Comparison of ENCODE assay signal across 28 cellular contexts in genomic region chr17:8481089-8481488, GRCh38. TPM values are rescaled to one million over a fixed set of nuclear protein-coding genes. Genes with fewer than 3 reads are reported as not detected.
DNase-seq lines count a peak whose midpoint lies in the region; ATAC-seq and TF ChIP-seq lines count a peak whose summit lies in the region.
"Had no signal": no experiment of that assay in that cellular context is flagged by ENCODE, and none has a peak within 500 bp of the region (broad histone marks: within the 10 kb centered on the region; RNA-seq: fewer than 3 reads in every experiment).

No MANE protein-coding gene starts in this region.

- no peak overlapping the region for H3K23ac ChIP-seq in mesenchymal stem cell (ENCODE audit: low read length in 2 of 2)

- H2BK12ac ChIP-seq in mesenchymal stem cell (ENCODE audit: low read length in 2 of 2), result no peak overlapping the region

- no peak overlapping the region for H2BK15ac ChIP-seq in mesenchymal stem cell (ENCODE audit: low read depth, poor library complexity, severe bottlenecking)

- no peak overlapping the region for H3K4me2 ChIP-seq in mesenchymal stem cell (ENCODE audit: low read length, poor library complexity, severe bottlenecking)

- no peak overlapping the region for H3K9ac ChIP-seq in mesenchymal stem cell (ENCODE audit: low read length)

- H4K91ac ChIP-seq in mesenchymal stem cell (ENCODE audit: low read length), result peak overlapping the region; percentile 11

- POLR2A ChIA-PET in activated CD4-positive, alpha-beta T cell treated with anti-CD3 and anti-CD28 coated beads for 36 hours (lab: Charles Lee), result no interaction called here

- ATAC-seq in activated CD4-positive, alpha-beta T cell treated with anti-CD3 and anti-CD28 coated beads for 36 hours, result no peak
- ATAC-seq in thoracic aorta (ENCODE audit: insufficient number of reproducible peaks, low FRiP score, low read depth) (no peak), HG02798 (IDR thresholded peaks at IDR 0.05; ENCODE audit: poor library complexity, unreplicated experiment) (no peak), left lobe of liver (no peak)
- ATAC-seq: activated T-helper 17 cell treated with anti-CD3 and anti-CD28 coated beads, Interleukin-2, amount 50 U/mL, for 72 hours; heart right ventricle; naive thymus-derived CD8-positive, alpha-beta T cell; Right ventricle myocardium inferior; stimulated activated memory B cell treated with anti-CD40 and anti-IgM and Interleukin-4, amounts not matched to agents 10 μg/mL and 1 μg/mL and 100 μg/mL, for 72 hours; T-helper 17 cell had no signal

- H3K4ac ChIP-seq in mesenchymal stem cell (ENCODE audit: low read depth in 1 of 2, low read length in 2 of 2), result no peak overlapping the region

- DNase-seq in activated CD4-positive, alpha-beta T cell treated with anti-CD3 and anti-CD28 coated beads for 36 hours, result peak; percentile 21
- DNase-seq in activated CD4-positive, alpha-beta T cell treated with anti-CD3 and anti-CD28 coated beads for 4 hours, result no peak
- DNase-seq in mesenchymal stem cell (no peak), thoracic aorta (ENCODE audit: low spot score) (no peak), left lobe of liver (ENCODE audit: low spot score) (no peak), DMS 273 treated with DMSO at 0.1 percent for 48 hours (lab: John Stamatoyannopoulos, UW) (no peak)
- DNase-seq: 8988T; activated CD4-positive, CD25-positive, alpha-beta regulatory T cell; activated naive CD4-positive, alpha-beta T cell treated with anti-CD3 and anti-CD28 coated beads, Interleukin-2, amount 50 U/mL, for 16 hours; amniotic stem cell; DMS79 treated with DMSO at 0.1 percent for 48 hours; effector CD4-positive, alpha-beta T cell; heart right ventricle; HFFc6; NCI-H2171 treated with DMSO at 0.1 percent for 48 hours; NCI-H526; NK-92 treated with Interleukin-12 subunit alpha and Interleukin-12 subunit beta, amount 100 ng/mL, for 24 hours; stimulated activated CD4-positive, alpha-beta T cell treated with anti-CD3 and anti-CD28 coated beads, Interleukin-15, amount 100 ng/mL, for 24 hours; T-helper 17 cell; uterus had no signal

- H3K4me1 ChIP-seq in mesenchymal stem cell (ENCODE audit: control insufficient read depth, insufficient read depth, low read depth, low read length) (peaks cover 1% of the 10 kb centered on the region), thoracic aorta (ENCODE audit: control insufficient read depth in 1 of 2, low read depth in 2 of 2) (peaks cover 9 to 54% of the 10 kb centered on the region in 2 donors)

- H2BK120ac ChIP-seq in mesenchymal stem cell (ENCODE audit: low read depth, low read length), result no peak overlapping the region

- H3K4me3 Mint-ChIP-seq in activated CD4-positive, alpha-beta T cell treated with anti-CD3 and anti-CD28 coated beads for 36 hours, result no peak overlapping the region
- H3K4me3 Mint-ChIP-seq: activated T-helper 17 cell treated with anti-CD3 and anti-CD28 coated beads, Interleukin-2, amount 50 U/mL, for 72 hours; HFFc6; IgD-negative memory B cell; naive thymus-derived CD8-positive, alpha-beta T cell; stimulated activated memory B cell treated with anti-CD40 and anti-IgM and Interleukin-4, amounts not matched to agents 10 μg/mL and 1 μg/mL and 100 μg/mL, for 72 hours; T-helper 17 cell had no signal

- H3K9me3 ChIP-seq in mesenchymal stem cell (ENCODE audit: control insufficient read depth, low read length), result peaks cover 28% of the 10 kb centered on the region
- no peaks in the 10 kb centered on the region for H3K9me3 ChIP-seq in thoracic aorta
- H3K9me3 ChIP-seq: uterus had no signal

- peaks cover 64 to 82% of the 10 kb centered on the region in 2 experiments for H3K36me3 ChIP-seq in mesenchymal stem cell (ENCODE audit: control insufficient read depth in 1 of 2, insufficient read depth in 2 of 2, low read depth in 1 of 2, low read length in 2 of 2)
- peaks cover 98% of the 10 kb centered on the region for H3K36me3 ChIP-seq in thoracic aorta
- H3K36me3 ChIP-seq: uterus had no signal

- H3K27ac Mint-ChIP-seq in activated CD4-positive, alpha-beta T cell treated with anti-CD3 and anti-CD28 coated beads for 36 hours, result no peak overlapping the region
- H3K27ac Mint-ChIP-seq: activated T-helper 17 cell treated with anti-CD3 and anti-CD28 coated beads, Interleukin-2, amount 50 U/mL, for 72 hours; naive thymus-derived CD8-positive, alpha-beta T cell; stimulated activated memory B cell treated with anti-CD40 and anti-IgM and Interleukin-4, amounts not matched to agents 10 μg/mL and 1 μg/mL and 100 μg/mL, for 72 hours; T-helper 17 cell had no signal

- no peak overlapping the region for H3K18ac ChIP-seq in mesenchymal stem cell (ENCODE audit: low read depth in 1 of 2, low read length in 2 of 2)

- no peak overlapping the region for H2AFZ ChIP-seq in mesenchymal stem cell (ENCODE audit: low read depth, low read length)

- H3K27me3 Mint-ChIP-seq in activated CD4-positive, alpha-beta T cell treated with anti-CD3 and anti-CD28 coated beads for 36 hours, result no peaks in the 10 kb centered on the region
- H3K27me3 Mint-ChIP-seq: activated T-helper 17 cell treated with anti-CD3 and anti-CD28 coated beads, Interleukin-2, amount 50 U/mL, for 72 hours; IgD-negative memory B cell; naive thymus-derived CD8-positive, alpha-beta T cell; stimulated activated memory B cell treated with anti-CD40 and anti-IgM and Interleukin-4, amounts not matched to agents 10 μg/mL and 1 μg/mL and 100 μg/mL, for 72 hours; T-helper 17 cell had no signal

- intact Hi-C loops in activated CD4-positive, alpha-beta T cell treated with anti-CD3 and anti-CD28 coated beads for 36 hours (cut with DNase I, micrococcal nuclease), result no loop called here

- no peak overlapping the region for H2AK5ac ChIP-seq in mesenchymal stem cell (ENCODE audit: low read length, severe bottlenecking)

- H3K14ac ChIP-seq in mesenchymal stem cell (ENCODE audit: low read length in 2 of 2), result no peak overlapping the region

- CTCF ChIA-PET in activated CD4-positive, alpha-beta T cell treated with anti-CD3 and anti-CD28 coated beads for 36 hours (lab: Charles Lee), result interaction anchor here (0.6 kb wide), 1 partner anchor 9 kb away, joined by 3 read pairs; no protein-coding TSS in a partner anchor

- H3K79me1 ChIP-seq in mesenchymal stem cell (replicated peaks; ENCODE audit: low read length, poor library complexity, severe bottlenecking), result peaks cover 46% of the 10 kb centered on the region

- TF ChIP-seq CTCF in thoracic aorta (IDR thresholded peaks at IDR 0.05), result no peak

- H3K27me3 ChIP-seq in mesenchymal stem cell (ENCODE audit: control insufficient read depth in 1 of 2, insufficient read depth in 1 of 2, low read length in 2 of 2) (no peaks in the 10 kb centered on the region), thoracic aorta (replicated peaks; ENCODE audit: insufficient read depth) (no peaks in the 10 kb centered on the region)
- H3K27me3 ChIP-seq: heart right ventricle, uterus had no signal

- no peak overlapping the region for H4K8ac ChIP-seq in mesenchymal stem cell (ENCODE audit: low read length)

- H3K4me3 ChIP-seq in mesenchymal stem cell (ENCODE audit: insufficient read depth in 1 of 2, low read depth in 1 of 2, low read length in 2 of 2) (no peak overlapping the region), thoracic aorta (no peak overlapping the region)
- H3K4me3 ChIP-seq: heart right ventricle, uterus had no signal

- 97% methylated on average over 20 of the region's 22 CpGs for WGBS in mesenchymal stem cell

- no peak overlapping the region for H2BK5ac ChIP-seq in mesenchymal stem cell (ENCODE audit: low read depth, low read length, poor library complexity, severe bottlenecking)

- peaks cover 51% of the 10 kb centered on the region for H3K36me3 Mint-ChIP-seq in activated CD4-positive, alpha-beta T cell treated with anti-CD3 and anti-CD28 coated beads for 36 hours (ENCODE audit: low read depth)

- H3K27ac ChIP-seq in angular gyrus (ENCODE audit: low read depth, low read length) (peak overlapping the region; percentile 71), mesenchymal stem cell (ENCODE audit: low read length, poor library complexity, severe bottlenecking) (no peak overlapping the region), thoracic aorta (peak overlapping the region; percentile 32 to 61)
- H3K27ac ChIP-seq: C4-2B had no signal

- H3K4me1 Mint-ChIP-seq in activated CD4-positive, alpha-beta T cell treated with anti-CD3 and anti-CD28 coated beads for 36 hours, result no peaks in the 10 kb centered on the region
- H3K4me1 Mint-ChIP-seq: activated T-helper 17 cell treated with anti-CD3 and anti-CD28 coated beads, Interleukin-2, amount 50 U/mL, for 72 hours; IgD-negative memory B cell; stimulated activated memory B cell treated with anti-CD40 and anti-IgM and Interleukin-4, amounts not matched to agents 10 μg/mL and 1 μg/mL and 100 μg/mL, for 72 hours had no signal

- H3K9me3 Mint-ChIP-seq in activated CD4-positive, alpha-beta T cell treated with anti-CD3 and anti-CD28 coated beads for 36 hours (ENCODE audit: low read depth), result peaks cover 11% of the 10 kb centered on the region

RNA-seq across cellular contexts. Expression of gene NDEL1, which starts 45.4 kb away (rescaled TPM):
- 10 to 100 TPM; 51.9 to 58.6 TPM for total RNA-seq in activated CD4-positive, alpha-beta T cell treated with anti-CD3 and anti-CD28 coated beads for 36 hours
- polyA plus RNA-seq in mesenchymal stem cell (2013, experiment 1 of 2), result 64.7 TPM
- 65.9 TPM for polyA plus RNA-seq in mesenchymal stem cell (2013, experiment 2 of 2)
- total RNA-seq in thoracic aorta, result 100 to 1,000 TPM; 110 to 113 TPM
- total RNA-seq in left lobe of liver, result 37.5 TPM
